ENCODE assay signal across 8 cellular contexts in genomic region chr11:96215094-96215782, GRCh38.
A peak's percentile ranks its signal among the peaks of the same experiment; 100 is the strongest.
DNase-seq lines count a peak whose midpoint lies in the region; ATAC-seq lines count a peak whose summit lies in the region.

No MANE protein-coding gene starts in this region.

- peaks cover 93% of the 10 kb centered on the region for H3K4me1 ChIP-seq in CD4-positive, CD25-positive, alpha-beta regulatory T cell (ENCODE audit: control insufficient read depth, insufficient read depth, low read length, poor library complexity, severe bottlenecking)

- peak overlapping the region; percentile 65 for H3K4me3 ChIP-seq in CD4-positive, CD25-positive, alpha-beta regulatory T cell (ENCODE audit: low read depth, low read length)
- no peak overlapping the region for H3K4me3 ChIP-seq in H7 (ENCODE audit: insufficient read depth, low read depth, low read length)

- H3K27me3 Mint-ChIP-seq in CD4-positive, CD25-positive, alpha-beta regulatory T cell: no peaks in the 10 kb centered on the region
- H3K27me3 Mint-ChIP-seq in activated CD4-positive, alpha-beta memory T cell treated with anti-CD3 and anti-CD28 coated beads for 36 hours: no peaks in the 10 kb centered on the region
- H3K27me3 Mint-ChIP-seq in stimulated activated naive B cell treated with anti-CD40 and anti-IgM and Interleukin-4, amounts not matched to agents 10 μg/mL and 1 μg/mL and 100 μg/mL, for 72 hours: no peaks in the 10 kb centered on the region

- ATAC-seq in CD4-positive, CD25-positive, alpha-beta regulatory T cell (ENCODE audit: low read depth in 2 of 2): peak; percentile 80 to 86
- peak; percentile 86 for ATAC-seq in HG03175 (IDR thresholded peaks at IDR 0.05; ENCODE audit: unreplicated experiment)
- ATAC-seq in stimulated activated naive B cell treated with anti-CD40 and anti-IgM and Interleukin-4, amounts not matched to agents 10 μg/mL and 1 μg/mL and 100 μg/mL, for 72 hours (replicated peaks): peak; percentile 84 to 87

- CTCF ChIA-PET in activated CD4-positive, alpha-beta memory T cell treated with anti-CD3 and anti-CD28 coated beads for 36 hours (lab: Charles Lee): interaction anchor here (0.7 to 1.4 kb wide), 4 partner anchors 10 to 379 kb away, joined by 3 to 7 read pairs (median 4); partner anchors contain the start of gene MAML2

- H3K27ac Mint-ChIP-seq in CD4-positive, CD25-positive, alpha-beta regulatory T cell: peak overlapping the region; percentile 92 to 100 (median 92)
- peak overlapping the region; percentile 96 for H3K27ac Mint-ChIP-seq in activated CD4-positive, alpha-beta memory T cell treated with anti-CD3 and anti-CD28 coated beads for 36 hours
- peak overlapping the region; percentile 94 for H3K27ac Mint-ChIP-seq in stimulated activated naive B cell treated with anti-CD40 and anti-IgM and Interleukin-4, amounts not matched to agents 10 μg/mL and 1 μg/mL and 100 μg/mL, for 72 hours

- intact Hi-C loops in activated CD4-positive, alpha-beta memory T cell treated with anti-CD3 and anti-CD28 coated beads for 36 hours (cut with micrococcal nuclease): loop anchor here (1.0 kb wide), 1 partner anchor 10 kb away; no protein-coding TSS in a partner anchor

- H3K4me3 Mint-ChIP-seq in CD4-positive, CD25-positive, alpha-beta regulatory T cell: peak overlapping the region; percentile 52 to 77 (median 69)
- H3K4me3 Mint-ChIP-seq in activated CD4-positive, alpha-beta memory T cell treated with anti-CD3 and anti-CD28 coated beads for 36 hours: peak overlapping the region; percentile 40
- peak overlapping the region; percentile 59 to 63 for H3K4me3 Mint-ChIP-seq in stimulated activated naive B cell treated with anti-CD40 and anti-IgM and Interleukin-4, amounts not matched to agents 10 μg/mL and 1 μg/mL and 100 μg/mL, for 72 hours

- POLR2A ChIA-PET in activated CD4-positive, alpha-beta memory T cell treated with anti-CD3 and anti-CD28 coated beads for 36 hours (lab: Charles Lee): interaction anchor here (1.0 to 1.9 kb wide), 7 partner anchors 10 to 201 kb away, joined by 3 to 6 read pairs (median 3); no protein-coding TSS in a partner anchor

- peak in 2 of 3 donors; percentile 61 to 80 for DNase-seq in CD4-positive, CD25-positive, alpha-beta regulatory T cell
- peak; percentile 33 for DNase-seq in GM19240 (ENCODE audit: insufficient read length, low spot score)
- DNase-seq in activated CD4-positive, alpha-beta memory T cell treated with anti-CD3 and anti-CD28 coated beads for 36 hours: peak; percentile 51
- DNase-seq in germinal center (ENCODE audit: low spot score): peak; percentile 88
- peak; percentile 39 for DNase-seq in stimulated activated naive B cell treated with anti-CD40 and anti-IgM and Interleukin-4, amounts not matched to agents 10 μg/mL and 1 μg/mL and 100 μg/mL, for 72 hours
- DNase-seq in cerebellum (ENCODE audit: low spot score): no peak
- no peak for DNase-seq in H7

- no peaks in the 10 kb centered on the region for H3K9me3 ChIP-seq in CD4-positive, CD25-positive, alpha-beta regulatory T cell (ENCODE audit: control insufficient read depth in 2 of 2, low read length in 2 of 2)

- no peaks in the 10 kb centered on the region for H3K27me3 ChIP-seq in CD4-positive, CD25-positive, alpha-beta regulatory T cell (ENCODE audit: control insufficient read depth, insufficient read depth, low read length)
- no peaks in the 10 kb centered on the region for H3K27me3 ChIP-seq in H7 (ENCODE audit: control insufficient read depth, insufficient read depth, low read length)

- H3K4me1 Mint-ChIP-seq in CD4-positive, CD25-positive, alpha-beta regulatory T cell: peaks cover 32 to 90% (median 70%) of the 10 kb centered on the region in 4 donors
- H3K4me1 Mint-ChIP-seq in activated CD4-positive, alpha-beta memory T cell treated with anti-CD3 and anti-CD28 coated beads for 36 hours (ENCODE audit: low read depth): peaks cover 84% of the 10 kb centered on the region
- peaks cover 48 to 76% of the 10 kb centered on the region in 2 donors for H3K4me1 Mint-ChIP-seq in stimulated activated naive B cell treated with anti-CD40 and anti-IgM and Interleukin-4, amounts not matched to agents 10 μg/mL and 1 μg/mL and 100 μg/mL, for 72 hours

- H3K9me3 Mint-ChIP-seq in CD4-positive, CD25-positive, alpha-beta regulatory T cell: peaks cover 0 to 4% (median 0%) of the 10 kb centered on the region in 7 donors
- no peaks in the 10 kb centered on the region for H3K9me3 Mint-ChIP-seq in activated CD4-positive, alpha-beta memory T cell treated with anti-CD3 and anti-CD28 coated beads for 36 hours
- no peaks in the 10 kb centered on the region for H3K9me3 Mint-ChIP-seq in stimulated activated naive B cell treated with anti-CD40 and anti-IgM and Interleukin-4, amounts not matched to agents 10 μg/mL and 1 μg/mL and 100 μg/mL, for 72 hours

- H3K27ac ChIP-seq in CD4-positive, CD25-positive, alpha-beta regulatory T cell (ENCODE audit: insufficient read depth, low read length, poor library complexity, severe bottlenecking): peak overlapping the region; percentile 88

- peaks cover 9% of the 10 kb centered on the region for H3K36me3 Mint-ChIP-seq in CD4-positive, CD25-positive, alpha-beta regulatory T cell
- peaks cover 2% of the 10 kb centered on the region for H3K36me3 Mint-ChIP-seq in activated CD4-positive, alpha-beta memory T cell treated with anti-CD3 and anti-CD28 coated beads for 36 hours
- peaks cover 0 to 4% of the 10 kb centered on the region in 2 donors for H3K36me3 Mint-ChIP-seq in stimulated activated naive B cell treated with anti-CD40 and anti-IgM and Interleukin-4, amounts not matched to agents 10 μg/mL and 1 μg/mL and 100 μg/mL, for 72 hours

- no peaks in the 10 kb centered on the region for H3K36me3 ChIP-seq in CD4-positive, CD25-positive, alpha-beta regulatory T cell (ENCODE audit: control insufficient read depth, insufficient read depth, low read length)
- no peaks in the 10 kb centered on the region for H3K36me3 ChIP-seq in H7 (replicated peaks; ENCODE audit: control insufficient read depth, insufficient read depth, low read length)

Comparison
In these comparisons a context has a peak if more than half of its experiments do, and no peak if none do; other contexts are left out.
1. DNase-seq: peak in CD4-positive, CD25-positive, alpha-beta regulatory T cell (2 of 3), GM19240 (single experiment), activated CD4-positive, alpha-beta memory T cell treated with anti-CD3 and anti-CD28 coated beads for 36 hours (single experiment), germinal center (single experiment) and stimulated activated naive B cell treated with anti-CD40 and anti-IgM and Interleukin-4, amounts not matched to agents 10 μg/mL and 1 μg/mL and 100 μg/mL, for 72 hours (single experiment); none in cerebellum (single experiment) and H7 (single experiment).
2. Peak in every context shown above with its lines, with median percentiles within 50 percentile points of each other: ATAC-seq, H3K27ac Mint-ChIP-seq and H3K4me3 Mint-ChIP-seq.